Comparison of ENCODE assay signal across 8 cellular contexts in genomic region chr19:20565321-20566018, GRCh38. TPM values are rescaled to one million over a fixed set of nuclear protein-coding genes. Genes with fewer than 3 reads are reported as not detected.
A peak's percentile ranks its signal among the peaks of the same experiment; 100 is the strongest.
DNase-seq lines count a peak whose midpoint lies in the region; ATAC-seq lines count a peak whose summit lies in the region.

Gene ZNF737 (minus strand): TSS chr19:20565781. CDS start chr19:20565640, 141 bp downstream.

- H2AFZ ChIP-seq in neuronal stem cell (ENCODE audit: low read length): peak within 1 kb of the TSS; percentile 88

- H4K8ac ChIP-seq in neuronal stem cell (ENCODE audit: low read depth, low read length): no peak within 1 kb of the TSS

- peak within 1 kb of the TSS; percentile 76 for H3K4me3 ChIP-seq in HUES6 (ENCODE audit: low read depth, low read length)
- peak within 1 kb of the TSS; percentile 82 to 95 for H3K4me3 ChIP-seq in neuronal stem cell (ENCODE audit: low read length in 2 of 2)

- H3K23ac ChIP-seq in neuronal stem cell (ENCODE audit: low read depth, low read length, poor library complexity): no peak within 1 kb of the TSS

- H3K9me3 ChIP-seq in HUES6 (ENCODE audit: control insufficient read depth, insufficient read depth, low read depth, low read length): peaks cover 32% of the 10 kb centered on the region; the same call in 1 of the 2 replicates
- H3K9me3 ChIP-seq in neuronal stem cell (replicated peaks in 1 of 2; ENCODE audit: control insufficient read depth in 2 of 2, insufficient read depth in 1 of 2, low read depth in 1 of 2, low read length in 2 of 2): peaks cover 0 to 42% of the 10 kb centered on the region in 2 donors

- no peak within 1 kb of the TSS for H2BK120ac ChIP-seq in neuronal stem cell (ENCODE audit: low read depth, low read length)

- H2AK5ac ChIP-seq in neuronal stem cell (ENCODE audit: low read depth, low read length): peak within 1 kb of the TSS; percentile 88

- peaks cover 14% of the 10 kb centered on the region for H3K4me1 Mint-ChIP-seq in activated naive CD4-positive, alpha-beta T cell treated with anti-CD3 and anti-CD28 coated beads for 36 hours (ENCODE audit: low read depth)

- H3K4me2 ChIP-seq in neuronal stem cell (ENCODE audit: insufficient read depth, low read length, poor library complexity, severe bottlenecking): peak within 1 kb of the TSS; percentile 64

- peaks cover 46% of the 10 kb centered on the region for H3K9me3 Mint-ChIP-seq in activated naive CD4-positive, alpha-beta T cell treated with anti-CD3 and anti-CD28 coated beads for 36 hours

- peak within 1 kb of the TSS; percentile 58 for H2BK15ac ChIP-seq in neuronal stem cell (ENCODE audit: low read length)

- no peak within 1 kb of the TSS for H3K4ac ChIP-seq in neuronal stem cell (ENCODE audit: low read length)

- H3K18ac ChIP-seq in neuronal stem cell (ENCODE audit: low read length): peak within 1 kb of the TSS; percentile 97

- WGBS in neuronal stem cell (ENCODE audit: extremely low coverage in 2 of 2, insufficient read length in 2 of 2, insufficient replicate concordance in 1 of 2), 2 donors: no CpG with 5 or more reads among the region's 28 CpGs

- H3K9ac ChIP-seq in HUES6 (ENCODE audit: low read length) (no peak within 1 kb of the TSS), neuronal stem cell (ENCODE audit: low read depth, low read length, poor library complexity) (peak within 1 kb of the TSS; percentile 94)

- no peaks in the 10 kb centered on the region for H3K27me3 ChIP-seq in HUES6 (ENCODE audit: control insufficient read depth, insufficient read depth, low read length)
- H3K27me3 ChIP-seq in neuronal stem cell (ENCODE audit: control insufficient read depth in 3 of 3, insufficient read depth in 3 of 3, low read depth in 1 of 3, low read length in 3 of 3): no peaks in the 10 kb centered on the region

- no peaks in the 10 kb centered on the region for H3K79me1 ChIP-seq in neuronal stem cell (ENCODE audit: low read depth, low read length)

- peaks cover 44% of the 10 kb centered on the region for H3K36me3 Mint-ChIP-seq in activated naive CD4-positive, alpha-beta T cell treated with anti-CD3 and anti-CD28 coated beads for 36 hours (ENCODE audit: low read depth)

- peak within 1 kb of the TSS; percentile 94 for H3K4me3 Mint-ChIP-seq in activated naive CD4-positive, alpha-beta T cell treated with anti-CD3 and anti-CD28 coated beads for 36 hours

- CTCF ChIA-PET in activated naive CD4-positive, alpha-beta T cell treated with anti-CD3 and anti-CD28 coated beads for 36 hours (lab: Charles Lee): interaction anchor here (0.8 to 1.0 kb wide), 4 partner anchors 10 to 1039 kb away, joined by 3 read pairs; partner anchors contain the start of gene ZNF626

- intact Hi-C loops in activated naive CD4-positive, alpha-beta T cell treated with anti-CD3 and anti-CD28 coated beads for 36 hours (cut with micrococcal nuclease): loop anchor here (1.0 to 5.0 kb wide), 9 partner anchors 96 to 832 kb away; partner anchors contain the start of genes ZNF253, ZNF493, ZNF626 and ZNF66

- no peak within 1 kb of the TSS for H2BK12ac ChIP-seq in neuronal stem cell (ENCODE audit: low read length)

- H4K91ac ChIP-seq in neuronal stem cell (ENCODE audit: low read depth, low read length, poor library complexity): no peak within 1 kb of the TSS

- H3K4me1 ChIP-seq in HUES6 (ENCODE audit: control insufficient read depth, insufficient read depth, low read length): no peaks in the 10 kb centered on the region
- no peaks in the 10 kb centered on the region for H3K4me1 ChIP-seq in neuronal stem cell (ENCODE audit: control insufficient read depth in 2 of 2, insufficient read depth in 1 of 2, low read depth in 1 of 2, low read length in 2 of 2)

- no peak within 1 kb of the TSS for H3K27ac ChIP-seq in HUES6 (ENCODE audit: low read depth, low read length)
- H3K27ac ChIP-seq in neuronal stem cell (replicated peaks; ENCODE audit: low read length): peak within 1 kb of the TSS; percentile 90

- peak within 1 kb of the TSS; percentile 96 for H3K27ac Mint-ChIP-seq in activated naive CD4-positive, alpha-beta T cell treated with anti-CD3 and anti-CD28 coated beads for 36 hours

- ATAC-seq in GM21381 (IDR thresholded peaks at IDR 0.05; ENCODE audit: unreplicated experiment): peak; percentile 88

- DNase-seq in DMS 273 treated with DMSO at 0.1 percent for 48 hours (lab: John Stamatoyannopoulos, UW): peak; percentile 94
- DNase-seq in SHP77 (lab: John Stamatoyannopoulos, UW): peak; percentile 97 to 98
- peak; percentile 96 for DNase-seq in activated naive CD4-positive, alpha-beta T cell treated with anti-CD3 and anti-CD28 coated beads for 36 hours
- DNase-seq in foreskin melanocyte: peak; percentile 89
- DNase-seq in neuronal stem cell (ENCODE audit: low spot score): peak; percentile 94
- peak; percentile 93 for DNase-seq in stromal cell of bone marrow (ENCODE audit: low read depth)

- peak within 1 kb of the TSS; percentile 82 for H2BK5ac ChIP-seq in neuronal stem cell (ENCODE audit: low read length)

- H3K36me3 ChIP-seq in HUES6 (ENCODE audit: control insufficient read depth, insufficient read depth, low read length): no peaks in the 10 kb centered on the region; the same call in 1 of the 2 replicates
- H3K36me3 ChIP-seq in neuronal stem cell (replicated peaks in 1 of 2; ENCODE audit: control insufficient read depth in 2 of 2, insufficient read depth in 2 of 2, low read length in 2 of 2): peaks cover 3 to 34% of the 10 kb centered on the region in 2 donors

- peak within 1 kb of the TSS; percentile 47 for H3K14ac ChIP-seq in neuronal stem cell (ENCODE audit: low read length)

- no peaks in the 10 kb centered on the region for H3K27me3 Mint-ChIP-seq in activated naive CD4-positive, alpha-beta T cell treated with anti-CD3 and anti-CD28 coated beads for 36 hours (ENCODE audit: low read depth)

RNA-seq across cellular contexts. Expression of gene ZNF737, which starts in this region (rescaled TPM):
- 1 to 10 TPM; 7.9 to 9.4 TPM for total RNA-seq in activated naive CD4-positive, alpha-beta T cell treated with anti-CD3 and anti-CD28 coated beads for 36 hours
- polyA plus RNA-seq in neuronal stem cell (2013, experiment 1 of 2): 16.6 TPM
- 18.2 TPM for polyA plus RNA-seq in neuronal stem cell (2013, experiment 2 of 2)
